Comparison of ENCODE assay signal across 16 cellular contexts in genomic region chr3:113117511-113118302, GRCh38.
DNase-seq lines count a peak whose midpoint lies in the region; ATAC-seq and TF ChIP-seq lines count a peak whose summit lies in the region.
"Had no signal": no experiment of that assay in that cellular context is flagged by ENCODE, and none has a peak within 500 bp of the region (broad histone marks: within the 10 kb centered on the region; RNA-seq: fewer than 3 reads in every experiment).

No MANE protein-coding gene starts in this region.

- H3K9me3 ChIP-seq in left lung (no peaks in the 10 kb centered on the region), PC-3 (ENCODE audit: low read length) (no peaks in the 10 kb centered on the region)

- H3K36me3 Mint-ChIP-seq in HFFc6 (ENCODE audit: low read depth) (no peaks in the 10 kb centered on the region), endothelial cell (ENCODE audit: low read depth, unreplicated experiment) (no peaks in the 10 kb centered on the region)

- peak; percentile 35 for ATAC-seq in left lung
- ATAC-seq in PC-3 = no peak

- H3K9me2 ChIP-seq in PC-3 (replicated peaks; ENCODE audit: low read length) = no peaks in the 10 kb centered on the region

- no peaks in the 10 kb centered on the region for H4K20me1 ChIP-seq in PC-3 (ENCODE audit: low read length)

- peak overlapping the region; percentile 31; the same call in 1 of the 2 replicates for H3K27ac Mint-ChIP-seq in HFFc6
- H3K27ac Mint-ChIP-seq in endothelial cell (ENCODE audit: unreplicated experiment) = no peak overlapping the region
- H3K27ac Mint-ChIP-seq: activated naive CD4-positive, alpha-beta T cell treated with anti-CD3 and anti-CD28 coated beads for 36 hours had no signal

- no TSS peak for BruUV-seq in PC-3 (replicated peaks; lab: Mats Ljungman, UMichigan)

- H3F3A ChIP-seq in PC-3 (ENCODE audit: low read length, unreplicated experiment) = no peaks in the 10 kb centered on the region

- H3K4me1 Mint-ChIP-seq in HFFc6 (ENCODE audit: low read depth) (peaks cover 14% of the 10 kb centered on the region), endothelial cell (ENCODE audit: unreplicated experiment) (no peaks in the 10 kb centered on the region)

- no peak overlapping the region for H3K27ac ChIP-seq in left lung
- no peak overlapping the region for H3K27ac ChIP-seq in PC-3 (ENCODE audit: low read length)
- H3K27ac ChIP-seq: epithelial cell of prostate, HL-60 had no signal

- H3K4me3 ChIP-seq in cardiac fibroblast (replicated peaks in 1 of 2; ENCODE audit: low read depth in 2 of 2, low read length in 2 of 2) = no peak overlapping the region
- H3K4me3 ChIP-seq in left lung = no peak overlapping the region
- no peak overlapping the region for H3K4me3 ChIP-seq in PC-3 (ENCODE audit: low read length)
- H3K4me3 ChIP-seq: lung had no signal

- no peaks in the 10 kb centered on the region for H3K79me2 ChIP-seq in PC-3 (ENCODE audit: low read length)

- CTCF ChIA-PET in PC-3 (lab: Charles Lee) = interaction anchor here (0.7 kb wide), 1 partner anchor 43 kb away, joined by 3 read pairs; no protein-coding TSS in a partner anchor

- TF ChIP-seq CTCF in HFFc6 (IDR thresholded peaks at IDR 0.05) = no peak
- no peak for TF ChIP-seq CTCF in cardiac fibroblast (IDR thresholded peaks at IDR 0.05; ENCODE audit: low read depth, low read length)
- no peak for TF ChIP-seq CTCF in left lung (IDR thresholded peaks at IDR 0.05)
- TF ChIP-seq CTCF in endothelial cell (IDR thresholded peaks at IDR 0.05; ENCODE audit: unreplicated experiment) = no peak
- no peak for TF ChIP-seq CTCF in PC-3 (conservative IDR thresholded peaks at IDR 0.05; ENCODE audit: low read depth, low read length)

- H3K9ac ChIP-seq in PC-3 (ENCODE audit: low read length) = no peak overlapping the region

- intact Hi-C loops in left lung (cut with DNase I) (no loop called here), PC-3 (cut with micrococcal nuclease) (no loop called here)

- no peak overlapping the region for H2AFZ ChIP-seq in PC-3 (ENCODE audit: low read length)

- H3K36me3 ChIP-seq in left lung (no peaks in the 10 kb centered on the region), PC-3 (ENCODE audit: low read depth, low read length) (no peaks in the 10 kb centered on the region)

- H3K9me3 Mint-ChIP-seq in HFFc6 (no peaks in the 10 kb centered on the region), endothelial cell (ENCODE audit: unreplicated experiment) (no peaks in the 10 kb centered on the region)
- H3K9me3 Mint-ChIP-seq: activated naive CD4-positive, alpha-beta T cell treated with anti-CD3 and anti-CD28 coated beads for 36 hours had no signal

- H3K4me3 Mint-ChIP-seq in HFFc6 = no peak overlapping the region
- no peak overlapping the region for H3K4me3 Mint-ChIP-seq in endothelial cell (ENCODE audit: unreplicated experiment)
- H3K4me3 Mint-ChIP-seq: activated naive CD4-positive, alpha-beta T cell treated with anti-CD3 and anti-CD28 coated beads for 36 hours had no signal

- H3K4me1 ChIP-seq in left lung (no peaks in the 10 kb centered on the region), PC-3 (ENCODE audit: insufficient read depth, low read length) (no peaks in the 10 kb centered on the region)

- no peaks in the 10 kb centered on the region for H3K27me3 ChIP-seq in left lung
- no peaks in the 10 kb centered on the region for H3K27me3 ChIP-seq in PC-3 (ENCODE audit: low read length)

- DNase-seq in A172 (ENCODE audit: low spot score) = peak; percentile 56
- DNase-seq in HFFc6 = peak; percentile 56
- peak; percentile 78 to 89 for DNase-seq in cardiac fibroblast (ENCODE audit: low read depth in 2 of 2)
- DNase-seq in left lung = no peak
- no peak for DNase-seq in endothelial cell (ENCODE audit: low spot score)
- DNase-seq in activated CD8-positive, alpha-beta memory T cell treated with anti-CD3 and anti-CD28 coated beads for 24 hours = no peak
- DNase-seq in PC-3 = no peak
- DNase-seq in nucleus accumbens (lab: John Stamatoyannopoulos, UW) = no peak
- DNase-seq: activated CD4-positive, alpha-beta T cell treated with anti-CD3 and anti-CD28 coated beads for 4 hours; activated naive CD4-positive, alpha-beta T cell treated with anti-CD3 and anti-CD28 coated beads for 36 hours; NCI-H1694 treated with DMSO at 0.1 percent for 48 hours; small intestine; stimulated activated CD8-positive, alpha-beta memory T cell treated with anti-CD3 and anti-CD28 coated beads, Interleukin-4, amount 100 ng/mL, for 48 hours had no signal

- POLR2A ChIA-PET in PC-3 (lab: Charles Lee; ENCODE audit: unreplicated experiment) = no interaction called here

- H3K4me2 ChIP-seq in PC-3 (ENCODE audit: low read length) = no peak overlapping the region

- peaks cover 12% of the 10 kb centered on the region for H3K27me3 Mint-ChIP-seq in HFFc6 (ENCODE audit: insufficient read depth)
- H3K27me3 Mint-ChIP-seq in endothelial cell (ENCODE audit: unreplicated experiment) = peaks cover 3% of the 10 kb centered on the region

Comparison
In these comparisons a context has a peak if more than half of its experiments do, and no peak if none do; other contexts are left out.
1. DNase-seq: peak in A172 (single experiment), HFFc6 (single experiment) and cardiac fibroblast (2 of 2); none in left lung (0 of 2), endothelial cell (single experiment), activated CD8-positive, alpha-beta memory T cell treated with anti-CD3 and anti-CD28 coated beads for 24 hours (single experiment), PC-3 (single experiment) and nucleus accumbens (0 of 56).